ENCODE assay signal across 8 cellular contexts in genomic region chr17:82241183-82241925, GRCh38. TPM values are rescaled to one million over a fixed set of nuclear protein-coding genes. Genes with fewer than 3 reads are reported as not detected.
DNase-seq lines count a peak whose midpoint lies in the region; ATAC-seq and TF ChIP-seq lines count a peak whose summit lies in the region.

No MANE protein-coding gene starts in this region.

- BruUV-seq in OCI-LY7 (replicated peaks; lab: Mats Ljungman, UMichigan) = no TSS peak

- H3K9ac ChIP-seq in GM23248 = peak overlapping the region; percentile 45
- H3K9ac ChIP-seq in stomach smooth muscle (ENCODE audit: low read length in 2 of 2) = peak overlapping the region; percentile 3 to 51

- H3F3A ChIP-seq in GM23248 (ENCODE audit: insufficient read depth) = peaks cover 61% of the 10 kb centered on the region

- H3K4me1 ChIP-seq in GM23248 (ENCODE audit: insufficient read depth) (peaks cover 44% of the 10 kb centered on the region), lower lobe of right lung (peaks cover 76% of the 10 kb centered on the region), stomach smooth muscle (ENCODE audit: control insufficient read depth, insufficient read depth, low read length) (peaks cover 86% of the 10 kb centered on the region), OCI-LY7 (ENCODE audit: insufficient read depth, low read length, poor library complexity, severe bottlenecking) (no peaks in the 10 kb centered on the region)

- peak overlapping the region; percentile 7 for H3K4me2 ChIP-seq in GM23248 (ENCODE audit: unreplicated experiment)
- no peak overlapping the region for H3K4me2 ChIP-seq in OCI-LY7 (ENCODE audit: low read length)

- H3K4me3 ChIP-seq in GM23248 (no peak overlapping the region), lower lobe of right lung (peak overlapping the region; percentile 19), stomach smooth muscle (ENCODE audit: low read length in 2 of 2) (peak overlapping the region in 1 of 2 donors; percentile 49), OCI-LY7 (ENCODE audit: low read depth, low read length, poor library complexity, severe bottlenecking) (no peak overlapping the region)

- ATAC-seq in lower lobe of right lung = peak; percentile 33 to 63
- no peak for ATAC-seq in HG03571 (IDR thresholded peaks at IDR 0.05; ENCODE audit: unreplicated experiment)

- CTCF ChIA-PET in OCI-LY7 (lab: Charles Lee; ENCODE audit: unreplicated experiment) = interaction anchor here (0.7 kb wide), 1 partner anchor 218 kb away, joined by 3 read pairs; the partner anchor contains the start of gene LRRC45

- H3K79me2 ChIP-seq in GM23248 (ENCODE audit: insufficient read depth) (peaks cover 44% of the 10 kb centered on the region), OCI-LY7 (ENCODE audit: insufficient read depth, low read depth, low read length) (no peaks in the 10 kb centered on the region)

- H3K36me3 ChIP-seq in GM23248 (ENCODE audit: low read depth) = peaks cover 11% of the 10 kb centered on the region; the same call in 1 of the 2 replicates
- peaks cover 73% of the 10 kb centered on the region for H3K36me3 ChIP-seq in lower lobe of right lung
- H3K36me3 ChIP-seq in stomach smooth muscle (ENCODE audit: control insufficient read depth in 2 of 2, insufficient read depth in 2 of 2, low read length in 2 of 2) = peaks cover 34 to 35% of the 10 kb centered on the region in 2 donors
- H3K36me3 ChIP-seq in OCI-LY7 (ENCODE audit: insufficient read depth, low read length) = peaks cover 41% of the 10 kb centered on the region

- POLR2A ChIA-PET in OCI-LY7 (lab: Charles Lee) = no interaction called here

- no peak for TF ChIP-seq CTCF in lower lobe of right lung (IDR thresholded peaks at IDR 0.05)
- TF ChIP-seq CTCF in OCI-LY7 (conservative IDR thresholded peaks at IDR 0.05; ENCODE audit: low read length) = no peak

- H2AFZ ChIP-seq in GM23248 (no peak overlapping the region), OCI-LY7 (ENCODE audit: low read length) (no peak overlapping the region)

- H3K9me2 ChIP-seq in GM23248 (ENCODE audit: insufficient read depth) = no peaks in the 10 kb centered on the region
- no peaks in the 10 kb centered on the region for H3K9me2 ChIP-seq in OCI-LY7 (ENCODE audit: insufficient read depth, low read length)

- H4K20me1 ChIP-seq in GM23248 (ENCODE audit: insufficient read depth) = peaks cover 5% of the 10 kb centered on the region; the same call in 1 of the 2 replicates
- H4K20me1 ChIP-seq in OCI-LY7 (ENCODE audit: insufficient read depth, low read length) = no peaks in the 10 kb centered on the region

- H3K27me3 ChIP-seq in GM23248 (replicated peaks; ENCODE audit: insufficient read depth) (no peaks in the 10 kb centered on the region), lower lobe of right lung (ENCODE audit: low read depth) (no peaks in the 10 kb centered on the region), stomach smooth muscle (ENCODE audit: control insufficient read depth in 1 of 2, insufficient read depth in 2 of 2, low read length in 2 of 2) (no peaks in the 10 kb centered on the region)

- 29 to 38% methylated on average over 16 to 27 of the region's 27 CpGs for WGBS in GM23248 (ENCODE audit: low coverage in 1 of 2, low lambda C conversion rate in 2 of 2, missing lambda C conversion rate in 2 of 2), 2 experiments

- DNase-seq in GM23248 (peak; percentile 88), SW 1271 (lab: John Stamatoyannopoulos, UW) (peak; percentile 39 to 50), lower lobe of right lung (peak; percentile 91), NCI-H2227 (lab: John Stamatoyannopoulos, UW; ENCODE audit: unreplicated experiment) (no peak), OCI-LY7 (ENCODE audit: low spot score) (no peak)

- H3K27ac ChIP-seq in GM23248 = peak overlapping the region; percentile 79
- H3K27ac ChIP-seq in cingulate gyrus (ENCODE audit: low read depth, low read length) = peak overlapping the region; percentile 60
- H3K27ac ChIP-seq in lower lobe of right lung = peak overlapping the region; percentile 82
- H3K27ac ChIP-seq in stomach smooth muscle (ENCODE audit: low read length) = peak overlapping the region; percentile 88
- H3K27ac ChIP-seq in OCI-LY7 (ENCODE audit: low read depth, low read length, poor library complexity, severe bottlenecking) = no peak overlapping the region

- intact Hi-C loops in lower lobe of right lung (cut with DNase I) = no loop called here
- intact Hi-C loops in OCI-LY7 (cut with micrococcal nuclease; ENCODE audit: unreplicated experiment) = no loop called here

- in situ Hi-C loops in GM23248 (cut with MboI) = no loop called here

- H3K9me3 ChIP-seq in GM23248 (ENCODE audit: low read depth) (no peaks in the 10 kb centered on the region), lower lobe of right lung (no peaks in the 10 kb centered on the region), stomach smooth muscle (ENCODE audit: control insufficient read depth in 2 of 2, low read length in 2 of 2) (no peaks in the 10 kb centered on the region), OCI-LY7 (ENCODE audit: low read length) (no peaks in the 10 kb centered on the region)

RNA-seq across cellular contexts. Expression of gene SLC16A3, which starts 12.5 kb away (rescaled TPM):
- 550 and 595 TPM in 2 replicates for total RNA-seq in GM23248 (2014; rRNA removed; shearing (Covaris generic))
- 95.5 and 97.7 TPM in 2 replicates for polyA plus RNA-seq in GM23248 (2016; fragmentation: Nextera tagmentation; extraction: Ambion mirVana)
- total RNA-seq in lower lobe of right lung = 81.9 TPM
- total RNA-seq in OCI-LY7 (2014; rRNA removed; shearing (Covaris generic)) = 10.1 and 21.6 TPM in 2 replicates
- 28.3 and 55.0 TPM in 2 replicates for total RNA-seq in OCI-LY7 (2022)

RNA-seq across cellular contexts. Expression of gene CCDC57, which starts 28.7 kb away (rescaled TPM):
- total RNA-seq in GM23248 (2014; rRNA removed; shearing (Covaris generic)) = 12.3 and 15.3 TPM in 2 replicates
- 6.2 and 10.6 TPM in 2 replicates for polyA plus RNA-seq in GM23248 (2016; fragmentation: Nextera tagmentation; extraction: Ambion mirVana)
- total RNA-seq in lower lobe of right lung (63.4 TPM), OCI-LY7 (2022) (56.1 and 58.7 TPM in 2 replicates)
- total RNA-seq in OCI-LY7 (2014; rRNA removed; shearing (Covaris generic)) = 30.7 and 34.5 TPM in 2 replicates

RNA-seq across cellular contexts. Expression of gene CSNK1D, which starts 32.1 kb away (rescaled TPM):
- 24.5 and 35.1 TPM in 2 replicates for total RNA-seq in GM23248 (2014; rRNA removed; shearing (Covaris generic))
- 102 and 114 TPM in 2 replicates for polyA plus RNA-seq in GM23248 (2016; fragmentation: Nextera tagmentation; extraction: Ambion mirVana)
- total RNA-seq in lower lobe of right lung (146 TPM), OCI-LY7 (2022) (170 and 181 TPM in 2 replicates)
- 39.7 and 53.0 TPM in 2 replicates for total RNA-seq in OCI-LY7 (2014; rRNA removed; shearing (Covaris generic))

Comparison
In these comparisons a context has a peak if more than half of its experiments do, and no peak if none do; other contexts are left out.
1. DNase-seq: peak in GM23248 (single experiment), SW 1271 (2 of 2) and lower lobe of right lung (single experiment); none in NCI-H2227 (single experiment) and OCI-LY7 (single experiment).